1 cellular context compared by ENCODE assay signal in genomic region chr12:5944688-5945070, GRCh38.
TF ChIP-seq lines count a peak whose summit lies in the region.

No MANE protein-coding gene starts in this region.

TF ChIP-seq in HEK293, 187 proteins besides CTCF, POLR2A, EP300 and RAD21 (continued from another document):
- TF ChIP-seq TSHZ1 (tag by site-specific recombination; IDR thresholded peaks at IDR 0.05; ENCODE audit: borderline replicate concordance) (no peak), MEIS1 (CRISPR knock-in tag; IDR thresholded peaks at IDR 0.05; ENCODE audit: borderline replicate concordance) (no peak), SETDB1 (IDR thresholded peaks at IDR 0.05; ENCODE audit: insufficient read length, low read length) (no peak), ZNF501 (tag by site-specific recombination; IDR thresholded peaks at IDR 0.05) (no peak), KLF8 (tag by site-specific recombination; IDR thresholded peaks at IDR 0.05) (0 out of 2 replicates have a peak, but pooled peaks have one; percentile 15), HOXC10 (CRISPR knock-in tag; IDR thresholded peaks at IDR 0.05) (no peak), ZFHX2 (tag by site-specific recombination; conservative IDR thresholded peaks at IDR 0.05) (no peak), ZNF548 (tag by site-specific recombination; IDR thresholded peaks at IDR 0.05) (no peak), ZNF664 (tag by site-specific recombination; IDR thresholded peaks at IDR 0.05) (no peak)
- TF ChIP-seq, protein P1, sequence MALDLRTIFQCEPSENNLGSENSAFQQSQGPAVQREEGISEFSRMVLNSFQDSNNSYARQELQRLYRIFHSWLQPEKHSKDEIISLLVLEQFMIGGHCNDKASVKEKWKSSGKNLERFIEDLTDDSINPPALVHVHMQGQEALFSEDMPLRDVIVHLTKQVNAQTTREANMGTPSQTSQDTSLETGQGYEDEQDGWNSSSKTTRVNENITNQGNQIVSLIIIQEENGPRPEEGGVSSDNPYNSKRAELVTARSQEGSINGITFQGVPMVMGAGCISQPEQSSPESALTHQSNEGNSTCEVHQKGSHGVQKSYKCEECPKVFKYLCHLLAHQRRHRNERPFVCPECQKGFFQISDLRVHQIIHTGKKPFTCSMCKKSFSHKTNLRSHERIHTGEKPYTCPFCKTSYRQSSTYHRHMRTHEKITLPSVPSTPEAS (tag by site-specific recombination; IDR thresholded peaks at IDR 0.05): no peak
